Comparison of ENCODE assay signal across 26 cellular contexts in the genomic region with DNA sequence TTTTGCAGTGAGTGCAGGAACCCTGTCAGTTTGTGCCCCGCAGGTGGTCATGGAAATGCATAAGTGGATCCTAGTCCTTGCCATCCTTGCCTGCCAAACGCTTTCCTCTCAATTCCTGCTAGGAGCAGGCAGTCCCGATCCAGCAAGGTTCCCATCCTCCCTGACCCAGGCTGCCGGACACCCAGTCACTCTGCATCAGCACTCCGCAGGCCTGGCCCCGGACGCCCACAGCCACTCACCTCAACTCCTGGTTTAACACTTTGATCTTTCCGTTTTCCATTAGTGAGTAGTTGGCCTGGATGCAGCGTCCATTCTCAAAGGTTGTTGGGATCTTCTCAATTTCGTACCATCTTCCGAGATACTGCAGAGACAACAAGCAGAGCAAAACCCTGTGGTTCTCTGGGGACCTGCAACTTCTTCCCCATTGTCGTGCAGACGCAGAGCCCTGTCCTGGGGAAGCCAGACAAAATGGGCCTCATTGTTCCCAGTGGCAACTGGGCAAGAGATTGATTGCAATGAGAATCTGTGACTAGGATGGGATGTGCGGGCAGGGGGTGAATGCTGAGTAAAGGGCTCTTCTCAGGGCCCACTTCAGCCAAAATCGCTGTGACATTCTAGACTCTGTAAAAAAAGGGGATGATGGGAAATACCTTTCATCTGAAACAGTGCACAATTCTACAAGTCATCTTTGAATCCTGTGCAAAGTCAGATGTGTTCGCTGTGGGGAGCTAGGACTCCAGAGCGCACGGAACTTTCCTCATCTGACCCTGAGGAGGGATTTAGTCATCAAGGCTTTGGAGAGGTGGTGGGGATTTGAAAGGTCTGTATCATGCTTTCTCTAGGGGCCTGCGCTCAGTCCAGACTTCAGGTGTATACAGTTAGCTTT. TPM values are rescaled to one million over a fixed set of nuclear protein-coding genes. Genes with fewer than 3 reads are reported as not detected.
"Had no signal": no experiment of that assay in that cellular context is flagged by ENCODE, and none has a peak within 500 bp of the region (broad histone marks: within the 10 kb centered on the region; RNA-seq: fewer than 3 reads in every experiment).

No MANE protein-coding gene starts in this region.

- H3K27me3 Mint-ChIP-seq: naive thymus-derived CD8-positive, alpha-beta T cell; stimulated activated memory B cell treated with anti-CD40 and anti-IgM and Interleukin-4, amounts not matched to agents 10 μg/mL and 1 μg/mL and 100 μg/mL, for 72 hours; stimulated activated naive CD8-positive, alpha-beta T cell treated with anti-CD3 and anti-CD28 coated beads, Interleukin-15, Interleukin-2, amounts not matched to agents 100 ng/mL and 50 ng/mL, for 24 hours had no signal

- ATAC-seq: effector memory CD8-positive, alpha-beta T cell; foreskin keratinocyte; left lobe of liver; mucosa of descending colon; naive thymus-derived CD8-positive, alpha-beta T cell; right lobe of liver; stimulated activated memory B cell treated with anti-CD40 and anti-IgM and Interleukin-4, amounts not matched to agents 10 μg/mL and 1 μg/mL and 100 μg/mL, for 72 hours; upper lobe of right lung had no signal

- H3K27ac Mint-ChIP-seq: effector memory CD8-positive, alpha-beta T cell; progenitor cell of endocrine pancreas; stimulated activated memory B cell treated with anti-CD40 and anti-IgM and Interleukin-4, amounts not matched to agents 10 μg/mL and 1 μg/mL and 100 μg/mL, for 72 hours; stimulated activated naive CD8-positive, alpha-beta T cell treated with anti-CD3 and anti-CD28 coated beads, Interleukin-15, Interleukin-2, amounts not matched to agents 100 ng/mL and 50 ng/mL, for 24 hours had no signal

- H3K36me3 ChIP-seq: ovary, right lobe of liver, spleen, upper lobe of right lung, vagina had no signal

- FAIRE-seq: islet of Langerhans had no signal

- H3K27ac ChIP-seq: epithelial cell of prostate, foreskin keratinocyte, ovary, right lobe of liver, spleen, testis, tibial nerve, upper lobe of right lung, vagina had no signal

- H3K9me3 Mint-ChIP-seq: effector memory CD8-positive, alpha-beta T cell; naive thymus-derived CD8-positive, alpha-beta T cell; stimulated activated memory B cell treated with anti-CD40 and anti-IgM and Interleukin-4, amounts not matched to agents 10 μg/mL and 1 μg/mL and 100 μg/mL, for 72 hours; stimulated activated naive CD8-positive, alpha-beta T cell treated with anti-CD3 and anti-CD28 coated beads, Interleukin-15, Interleukin-2, amounts not matched to agents 100 ng/mL and 50 ng/mL, for 24 hours had no signal

- H3K4me1 ChIP-seq: foreskin keratinocyte, right lobe of liver, testis, tibial nerve, upper lobe of right lung, vagina had no signal

- DNase-seq: effector memory CD8-positive, alpha-beta T cell; foreskin keratinocyte; kidney glomerular epithelial cell; mammary epithelial cell; mucosa of descending colon; naive thymus-derived CD8-positive, alpha-beta T cell; nucleus accumbens; ovary; retina; right lobe of liver; spleen; stimulated activated CD4-positive, alpha-beta T cell treated with anti-CD3 and anti-CD28 coated beads, Interleukin-15, amount 100 ng/mL, for 24 hours; stimulated activated CD4-positive, alpha-beta T cell treated with anti-CD3 and anti-CD28 coated beads, Interleukin-1b, Interleukin-23, amount 100 ng/mL, for 48 hours; stimulated activated CD4-positive, alpha-beta T cell treated with anti-CD3 and anti-CD28 coated beads, Interleukin-4, amount 100 ng/mL, for 24 hours; testis; upper lobe of right lung had no signal

- H2AFZ ChIP-seq: hepatocyte had no signal

- H3K9me3 ChIP-seq: mucosa of descending colon, ovary, right lobe of liver, spleen, testis, tibial nerve, upper lobe of right lung, vagina had no signal

- H3K79me2 ChIP-seq: hepatocyte had no signal

- H3K4me3 Mint-ChIP-seq: effector memory CD8-positive, alpha-beta T cell; naive thymus-derived CD8-positive, alpha-beta T cell; stimulated activated memory B cell treated with anti-CD40 and anti-IgM and Interleukin-4, amounts not matched to agents 10 μg/mL and 1 μg/mL and 100 μg/mL, for 72 hours; stimulated activated naive CD8-positive, alpha-beta T cell treated with anti-CD3 and anti-CD28 coated beads, Interleukin-15, Interleukin-2, amounts not matched to agents 100 ng/mL and 50 ng/mL, for 24 hours had no signal

- H3K4me2 ChIP-seq: hepatocyte had no signal

- H3K27me3 ChIP-seq: foreskin keratinocyte, hepatocyte, ovary, right lobe of liver, spleen, testis, tibial nerve, upper lobe of right lung, vagina had no signal

- H3K36me3 Mint-ChIP-seq: naive thymus-derived CD8-positive, alpha-beta T cell; stimulated activated memory B cell treated with anti-CD40 and anti-IgM and Interleukin-4, amounts not matched to agents 10 μg/mL and 1 μg/mL and 100 μg/mL, for 72 hours had no signal

- H3K4me3 ChIP-seq: hepatocyte, mucosa of descending colon, ovary, right lobe of liver, spleen, testis, tibial nerve, upper lobe of right lung, vagina had no signal

RNA-seq across cellular contexts. Expression of a gene that starts 9.9 kb away (rescaled TPM):
- total RNA-seq: foreskin keratinocyte; naive thymus-derived CD8-positive, alpha-beta T cell; progenitor cell of endocrine pancreas had no signal
- polyA plus RNA-seq: naive thymus-derived CD8-positive, alpha-beta T cell; neural cell had no signal
